Comparison of ENCODE assay signal across 19 cellular contexts in the genomic region with DNA sequence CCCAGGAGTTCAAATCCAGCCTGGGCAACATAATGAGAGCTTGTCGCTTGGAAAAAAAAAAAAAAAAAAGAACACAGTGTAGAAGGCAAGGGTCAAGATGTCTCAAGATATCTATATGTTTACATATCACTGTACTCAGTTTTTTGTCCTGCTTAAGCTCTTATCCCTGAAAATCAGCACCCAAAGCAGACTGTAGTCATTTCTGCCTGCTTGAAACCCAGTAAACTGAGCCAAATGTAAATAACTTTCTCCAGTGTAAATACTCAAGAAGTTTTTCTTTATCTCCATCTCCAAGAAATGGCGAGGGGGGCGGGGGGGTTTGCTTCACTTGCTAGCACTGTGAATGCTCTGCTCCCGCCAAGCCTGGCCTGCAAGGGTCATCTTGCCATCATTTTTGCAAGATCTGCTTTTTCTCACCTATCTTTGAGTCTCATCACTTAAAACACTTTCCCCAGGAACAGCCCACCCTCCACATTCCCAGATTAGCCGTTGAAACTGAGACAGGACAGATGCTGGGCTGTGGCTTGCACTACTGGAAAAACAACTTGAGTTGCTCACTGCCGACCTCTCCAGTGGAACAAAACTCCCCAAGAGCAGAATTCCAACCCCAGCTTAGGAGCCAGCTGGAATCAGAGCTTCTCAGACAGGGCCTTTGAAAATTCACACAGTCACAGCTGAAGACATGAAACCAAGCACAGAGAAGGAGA. TPM values are rescaled to one million over a fixed set of nuclear protein-coding genes. Genes with fewer than 3 reads are reported as not detected.
DNase-seq lines count a peak whose midpoint lies in the region; ATAC-seq and TF ChIP-seq lines count a peak whose summit lies in the region.
"Had no signal": no experiment of that assay in that cellular context is flagged by ENCODE, and none has a peak within 500 bp of the region (broad histone marks: within the 10 kb centered on the region; RNA-seq: fewer than 3 reads in every experiment).

No MANE protein-coding gene starts in this region.

- peaks cover 11% of the 10 kb centered on the region for H3K4me1 Mint-ChIP-seq in progenitor cell of endocrine pancreas (ENCODE audit: low read depth)
- H3K4me1 Mint-ChIP-seq: natural killer cell had no signal

- peak overlapping the region; percentile 41 to 54 for H3K27ac ChIP-seq in breast epithelium
- no peak overlapping the region for H3K27ac ChIP-seq in mammary epithelial cell (ENCODE audit: insufficient read depth, low read depth, low read length)
- H3K27ac ChIP-seq in right atrium auricular region: peak overlapping the region; percentile 6 to 39
- H3K27ac ChIP-seq in aorta (ENCODE audit: low read depth in 1 of 2, low read length in 2 of 2): no peak overlapping the region

- no TSS peak for BruUV-seq in mammary epithelial cell (replicated peaks; lab: Mats Ljungman, UMichigan)

- DNase-seq in breast epithelium (ENCODE audit: low spot score in 2 of 2): peak in 1 of 2 donors; percentile 31
- DNase-seq in mammary epithelial cell: no peak
- no peak for DNase-seq in right atrium auricular region (ENCODE audit: low spot score)
- DNase-seq in progenitor cell of endocrine pancreas (ENCODE audit: low spot score, unreplicated experiment): no peak
- no peak for DNase-seq in aorta
- no peak for DNase-seq in activated naive CD4-positive, alpha-beta T cell treated with anti-CD3 and anti-CD28 coated beads, Interleukin-2, amount 50 U/mL, for 16 hours
- no peak for DNase-seq in NCI-H524 treated with DMSO at 0.1 percent for 48 hours (lab: John Stamatoyannopoulos, UW)
- DNase-seq in posterior vena cava (ENCODE audit: low spot score): no peak
- DNase-seq: activated naive CD8-positive, alpha-beta T cell treated with anti-CD3 and anti-CD28 coated beads, Interleukin-2, amount 50 U/mL, for 24 hours; activated T-cell treated with anti-CD3 and anti-CD28 coated beads, Interleukin-2, amount 50 U/mL, for 72 hours; CD4-positive, alpha-beta T cell; EL; H9; kidney glomerular epithelial cell; MV-4-11; natural killer cell; NCI-H2107 had no signal

- WGBS in mammary epithelial cell (ENCODE audit: low coverage, missing lambda C conversion rate): 54% methylated on average over 5 of the region's 6 CpGs
- WGBS in aorta, 2 donors: 24 to 35% methylated on average over 6 of the region's 6 CpGs

- no peaks in the 10 kb centered on the region for H3K9me3 Mint-ChIP-seq in progenitor cell of endocrine pancreas (ENCODE audit: low read depth)
- H3K9me3 Mint-ChIP-seq: activated naive CD8-positive, alpha-beta T cell treated with anti-CD3 and anti-CD28 coated beads, Interleukin-2, amount 50 U/mL, for 24 hours; activated T-cell treated with anti-CD3 and anti-CD28 coated beads, Interleukin-2, amount 50 U/mL, for 72 hours; CD4-positive, alpha-beta T cell; H9; natural killer cell; stimulated activated naive CD8-positive, alpha-beta T cell treated with anti-CD3 and anti-CD28 coated beads, Interleukin-15, Interleukin-2, amounts not matched to agents 100 ng/mL and 50 ng/mL, for 24 hours had no signal

- ATAC-seq in aorta (ENCODE audit: low FRiP score): peak; percentile 55
- ATAC-seq: activated naive CD8-positive, alpha-beta T cell treated with anti-CD3 and anti-CD28 coated beads, Interleukin-2, amount 50 U/mL, for 24 hours; activated T-cell treated with anti-CD3 and anti-CD28 coated beads, Interleukin-2, amount 50 U/mL, for 72 hours; natural killer cell had no signal

- H3K4me2 ChIP-seq in mammary epithelial cell (ENCODE audit: insufficient read depth, low read depth, low read length): no peak overlapping the region

- peaks cover 71% of the 10 kb centered on the region for H3K79me2 ChIP-seq in mammary epithelial cell (ENCODE audit: insufficient read depth, low read length)

- TF ChIP-seq POLR2A in breast epithelium (IDR thresholded peaks at IDR 0.05): no peak

- no peaks in the 10 kb centered on the region for H3K36me3 Mint-ChIP-seq in progenitor cell of endocrine pancreas (ENCODE audit: insufficient read depth)
- H3K36me3 Mint-ChIP-seq: natural killer cell had no signal

- H3K9me3 ChIP-seq in breast epithelium: no peaks in the 10 kb centered on the region
- H3K9me3 ChIP-seq in mammary epithelial cell (replicated peaks; ENCODE audit: insufficient read depth, low read length): no peaks in the 10 kb centered on the region
- H3K9me3 ChIP-seq in right atrium auricular region: no peaks in the 10 kb centered on the region
- no peaks in the 10 kb centered on the region for H3K9me3 ChIP-seq in aorta (ENCODE audit: control insufficient read depth, low read length)

- H3K27me3 Mint-ChIP-seq in progenitor cell of endocrine pancreas: peaks cover 7% of the 10 kb centered on the region
- H3K27me3 Mint-ChIP-seq: activated naive CD8-positive, alpha-beta T cell treated with anti-CD3 and anti-CD28 coated beads, Interleukin-2, amount 50 U/mL, for 24 hours; stimulated activated naive CD8-positive, alpha-beta T cell treated with anti-CD3 and anti-CD28 coated beads, Interleukin-15, Interleukin-2, amounts not matched to agents 100 ng/mL and 50 ng/mL, for 24 hours had no signal

- dilution Hi-C loops in mammary epithelial cell (cut with HindIII; ENCODE audit: low sequenced_read_pairs): no loop called here

- in situ Hi-C loops in mammary epithelial cell (cut with MboI; ENCODE audit: low sequenced_read_pairs in 2 of 2): no loop called here

- no peak overlapping the region for H3K4me3 Mint-ChIP-seq in progenitor cell of endocrine pancreas (ENCODE audit: low read depth)
- H3K4me3 Mint-ChIP-seq: activated naive CD8-positive, alpha-beta T cell treated with anti-CD3 and anti-CD28 coated beads, Interleukin-2, amount 50 U/mL, for 24 hours; activated T-cell treated with anti-CD3 and anti-CD28 coated beads, Interleukin-2, amount 50 U/mL, for 72 hours; CD4-positive, alpha-beta T cell; H9; natural killer cell; stimulated activated naive CD8-positive, alpha-beta T cell treated with anti-CD3 and anti-CD28 coated beads, Interleukin-15, Interleukin-2, amounts not matched to agents 100 ng/mL and 50 ng/mL, for 24 hours had no signal

- H2AFZ ChIP-seq in mammary epithelial cell (ENCODE audit: low read depth, low read length): no peak overlapping the region

- H3K4me3 ChIP-seq in breast epithelium (no peak overlapping the region), mammary epithelial cell (replicated peaks in 1 of 3; ENCODE audit: insufficient read depth in 1 of 3, low read depth in 2 of 3, low read length in 3 of 3) (no peak overlapping the region), right atrium auricular region (no peak overlapping the region), aorta (ENCODE audit: low read length in 2 of 2) (no peak overlapping the region)

- H3K9ac ChIP-seq in mammary epithelial cell (ENCODE audit: insufficient read depth, low read length): no peak overlapping the region

- CTCF ChIA-PET in mammary epithelial cell (lab: Charles Lee; ENCODE audit: low non-redundant PET): interaction anchor here (0.7 kb wide), 1 partner anchor 9 kb away, joined by 3 read pairs; no protein-coding TSS in a partner anchor

- H4K20me1 ChIP-seq in mammary epithelial cell (ENCODE audit: insufficient read depth, low read length): no peaks in the 10 kb centered on the region

- peak overlapping the region; percentile 44 for H3K27ac Mint-ChIP-seq in progenitor cell of endocrine pancreas
- H3K27ac Mint-ChIP-seq: activated naive CD8-positive, alpha-beta T cell treated with anti-CD3 and anti-CD28 coated beads, Interleukin-2, amount 50 U/mL, for 24 hours; activated T-cell treated with anti-CD3 and anti-CD28 coated beads, Interleukin-2, amount 50 U/mL, for 72 hours; CD4-positive, alpha-beta T cell; natural killer cell; stimulated activated naive CD8-positive, alpha-beta T cell treated with anti-CD3 and anti-CD28 coated beads, Interleukin-15, Interleukin-2, amounts not matched to agents 100 ng/mL and 50 ng/mL, for 24 hours had no signal

- H3K27me3 ChIP-seq in breast epithelium (no peaks in the 10 kb centered on the region), mammary epithelial cell (ENCODE audit: insufficient read depth, low read length) (no peaks in the 10 kb centered on the region), right atrium auricular region (no peaks in the 10 kb centered on the region), aorta (ENCODE audit: control insufficient read depth in 1 of 2, insufficient read depth in 2 of 2, low read length in 1 of 2) (no peaks in the 10 kb centered on the region)

- intact Hi-C loops in breast epithelium (cut with DNase I; ENCODE audit: low total_unique reads) (loop anchor here (5.0 kb wide), 1 partner anchor 533 kb away; no protein-coding TSS in a partner anchor), mammary epithelial cell (cut with micrococcal nuclease) (no loop called here), aorta (cut with DNase I) (no loop called here), posterior vena cava (cut with DNase I) (no loop called here)

- H3K36me3 ChIP-seq in breast epithelium: no peaks in the 10 kb centered on the region
- no peaks in the 10 kb centered on the region for H3K36me3 ChIP-seq in mammary epithelial cell (ENCODE audit: insufficient read depth, low read length)
- H3K36me3 ChIP-seq in right atrium auricular region: no peaks in the 10 kb centered on the region
- H3K36me3 ChIP-seq in aorta (ENCODE audit: control insufficient read depth in 1 of 2, insufficient read depth in 2 of 2, low read length in 1 of 2): no peaks in the 10 kb centered on the region

- peaks cover 0 to 4% of the 10 kb centered on the region in 2 donors for H3K4me1 ChIP-seq in breast epithelium
- H3K4me1 ChIP-seq in mammary epithelial cell (ENCODE audit: insufficient read depth, low read length): no peaks in the 10 kb centered on the region
- H3K4me1 ChIP-seq in right atrium auricular region: peaks cover 0 to 5% of the 10 kb centered on the region in 2 donors
- no peaks in the 10 kb centered on the region for H3K4me1 ChIP-seq in aorta (ENCODE audit: control insufficient read depth in 1 of 2, insufficient read depth in 2 of 2, low read length in 2 of 2)

- TF ChIP-seq CTCF in breast epithelium (IDR thresholded peaks at IDR 0.05): no peak
- TF ChIP-seq CTCF in mammary epithelial cell (conservative IDR thresholded peaks at IDR 0.05 in 1 of 2, IDR thresholded peaks at IDR 0.05 in 1 of 2; ENCODE audit: extremely low read depth in 1 of 2, insufficient read depth in 1 of 2, low read depth in 1 of 2, low read length in 2 of 2): no peak
- no peak for TF ChIP-seq CTCF in right atrium auricular region (IDR thresholded peaks at IDR 0.05)
- no peak for TF ChIP-seq CTCF in progenitor cell of endocrine pancreas (IDR thresholded peaks at IDR 0.05; ENCODE audit: unreplicated experiment)

RNA-seq across cellular contexts. Expression of a gene that starts 54.6 kb away (rescaled TPM):
- total RNA-seq in breast epithelium: 10 to 100 TPM in 2 of 3 donors, 1 to 10 TPM in 1; 4.2 to 43.9 (median 20.0) TPM
- total RNA-seq in mammary epithelial cell: 10 to 100 TPM; 25.8 to 63.9 TPM
- polyA plus RNA-seq in mammary epithelial cell: 40.4 TPM
- polyA minus RNA-seq in mammary epithelial cell: 42.5 TPM
- 1 to 10 TPM; 5.8 to 6.3 TPM for total RNA-seq in right atrium auricular region
- 0.98 and 1.8 TPM in 2 replicates for total RNA-seq in progenitor cell of endocrine pancreas
- 10 to 100 TPM; 16.3 to 19.3 TPM for total RNA-seq in aorta
- 1 to 10 TPM; 3.1 to 4.0 TPM for polyA plus RNA-seq in aorta
- total RNA-seq in posterior vena cava: 1 to 10 TPM; 4.5 to 7.9 TPM
- total RNA-seq: A673 had no signal

Comparison
In these comparisons a context has a peak if more than half of its experiments do, and no peak if none do; other contexts are left out.
1. H3K27ac ChIP-seq: peak in breast epithelium (2 of 2) and right atrium auricular region (2 of 2); none in mammary epithelial cell (single experiment) and aorta (0 of 2).